In genomic region chr10:102245101-102245931, GRCh38 we compare ENCODE assay signal across 8 cellular contexts. TPM values are rescaled to one million over a fixed set of nuclear protein-coding genes. Genes with fewer than 3 reads are reported as not detected.
A peak's percentile ranks its signal among the peaks of the same experiment; 100 is the strongest.
DNase-seq lines count a peak whose midpoint lies in the region; ATAC-seq and TF ChIP-seq lines count a peak whose summit lies in the region.

Gene GBF1 (plus strand): TSS chr10:102245532. CDS start chr10:102258939, 13,407 bp downstream.

- peaks cover 10% of the 10 kb centered on the region for H3K36me3 Mint-ChIP-seq in activated CD4-positive, alpha-beta T cell treated with anti-CD3 and anti-CD28 coated beads, Interleukin-2, amount 10 ng/mL, durations not matched to agents 7 days and 5 days (ENCODE audit: low read depth)

- peak within 1 kb of the TSS; percentile 67 for H3K27ac ChIP-seq in BLaER1
- peak within 1 kb of the TSS; percentile 75 to 91 for H3K27ac ChIP-seq in coronary artery
- peak within 1 kb of the TSS; percentile 81 for H3K27ac ChIP-seq in layer of hippocampus (ENCODE audit: low read depth, low read length)

- peaks cover 53% of the 10 kb centered on the region for H3K4me1 Mint-ChIP-seq in activated CD4-positive, alpha-beta T cell treated with anti-CD3 and anti-CD28 coated beads, Interleukin-2, amount 10 ng/mL, durations not matched to agents 7 days and 5 days

- ATAC-seq in GM19328 (IDR thresholded peaks at IDR 0.05; ENCODE audit: unreplicated experiment) (peak; percentile 92), HG03520 (IDR thresholded peaks at IDR 0.05; ENCODE audit: unreplicated experiment) (peak; percentile 79)

- H3K9ac ChIP-seq in BLaER1, result peak within 1 kb of the TSS; percentile 86

- H3K27me3 ChIP-seq in BLaER1 (peaks cover 29% of the 10 kb centered on the region), layer of hippocampus (ENCODE audit: control insufficient read depth, insufficient read depth, low read length) (peaks cover 4% of the 10 kb centered on the region)

- no peak for TF ChIP-seq CTCF in coronary artery (IDR thresholded peaks at IDR 0.05)

- H4K20me1 ChIP-seq in BLaER1, result peaks cover 48% of the 10 kb centered on the region

- no peaks in the 10 kb centered on the region for H3K9me3 Mint-ChIP-seq in activated CD4-positive, alpha-beta T cell treated with anti-CD3 and anti-CD28 coated beads, Interleukin-2, amount 10 ng/mL, durations not matched to agents 7 days and 5 days

- H3K4me3 Mint-ChIP-seq in activated CD4-positive, alpha-beta T cell treated with anti-CD3 and anti-CD28 coated beads, Interleukin-2, amount 10 ng/mL, durations not matched to agents 7 days and 5 days, result peak within 1 kb of the TSS; percentile 97

- peaks cover 22% of the 10 kb centered on the region for H3K36me3 ChIP-seq in BLaER1

- peaks cover 40% of the 10 kb centered on the region for H3K4me1 ChIP-seq in BLaER1

- H3K4me3 ChIP-seq in BLaER1 (peak within 1 kb of the TSS; percentile 91), coronary artery (peak within 1 kb of the TSS; percentile 83)

- peaks cover 9% of the 10 kb centered on the region for H3K9me3 ChIP-seq in BLaER1

- H3K27me3 Mint-ChIP-seq in activated CD4-positive, alpha-beta T cell treated with anti-CD3 and anti-CD28 coated beads, Interleukin-2, amount 10 ng/mL, durations not matched to agents 7 days and 5 days, result peaks cover 15% of the 10 kb centered on the region

- H3K4me2 ChIP-seq in BLaER1, result peak within 1 kb of the TSS; percentile 93

- POLR2A ChIA-PET in activated CD4-positive, alpha-beta T cell treated with anti-CD3 and anti-CD28 coated beads, Interleukin-2, amount 10 ng/mL, durations not matched to agents 7 days and 5 days (lab: Charles Lee), result interaction anchor here (0.6 to 1.0 kb wide), 2 partner anchors 67 to 152 kb away, joined by 3 read pairs; no protein-coding TSS in a partner anchor

- DNase-seq in NCI-H69 (lab: John Stamatoyannopoulos, UW) (peak; percentile 99), coronary artery (ENCODE audit: low spot score) (peak; percentile 97)
- peak; percentile 94 for DNase-seq in activated CD4-positive, alpha-beta T cell treated with anti-CD3 and anti-CD28 coated beads, Interleukin-2, amount 10 ng/mL, durations not matched to agents 7 days and 5 days
- peak; percentile 73 for DNase-seq in stimulated activated CD4-positive, alpha-beta T cell treated with anti-CD3 and anti-CD28 coated beads, Interleukin-1b, Interleukin-23, amount 100 ng/mL, for 4 hours (ENCODE audit: low read depth in 2 of 2)

- CTCF ChIA-PET in activated CD4-positive, alpha-beta T cell treated with anti-CD3 and anti-CD28 coated beads, Interleukin-2, amount 10 ng/mL, durations not matched to agents 7 days and 5 days (lab: Charles Lee), result interaction anchor here (0.6 to 8.3 kb wide), 4 partner anchors 15 to 123 kb away, joined by 3 to 69 read pairs (median 4); no protein-coding TSS in a partner anchor

- H3K27ac Mint-ChIP-seq in activated CD4-positive, alpha-beta T cell treated with anti-CD3 and anti-CD28 coated beads, Interleukin-2, amount 10 ng/mL, durations not matched to agents 7 days and 5 days, result peak within 1 kb of the TSS; percentile 93

RNA-seq across cellular contexts. Expression of gene GBF1, which starts in this region (rescaled TPM):
- 10 to 100 TPM; 42.4 to 44.6 TPM for total RNA-seq in activated CD4-positive, alpha-beta T cell treated with anti-CD3 and anti-CD28 coated beads, Interleukin-2, amount 10 ng/mL, durations not matched to agents 7 days and 5 days

Comparison
In these comparisons a context has a peak if more than half of its experiments do, and no peak if none do; other contexts are left out.
1. Peak in every context shown above with its lines: DNase-seq, ATAC-seq, H3K4me3 ChIP-seq and H3K27ac ChIP-seq.